Comparison of ENCODE assay signal across 1 cellular context in the genomic region with DNA sequence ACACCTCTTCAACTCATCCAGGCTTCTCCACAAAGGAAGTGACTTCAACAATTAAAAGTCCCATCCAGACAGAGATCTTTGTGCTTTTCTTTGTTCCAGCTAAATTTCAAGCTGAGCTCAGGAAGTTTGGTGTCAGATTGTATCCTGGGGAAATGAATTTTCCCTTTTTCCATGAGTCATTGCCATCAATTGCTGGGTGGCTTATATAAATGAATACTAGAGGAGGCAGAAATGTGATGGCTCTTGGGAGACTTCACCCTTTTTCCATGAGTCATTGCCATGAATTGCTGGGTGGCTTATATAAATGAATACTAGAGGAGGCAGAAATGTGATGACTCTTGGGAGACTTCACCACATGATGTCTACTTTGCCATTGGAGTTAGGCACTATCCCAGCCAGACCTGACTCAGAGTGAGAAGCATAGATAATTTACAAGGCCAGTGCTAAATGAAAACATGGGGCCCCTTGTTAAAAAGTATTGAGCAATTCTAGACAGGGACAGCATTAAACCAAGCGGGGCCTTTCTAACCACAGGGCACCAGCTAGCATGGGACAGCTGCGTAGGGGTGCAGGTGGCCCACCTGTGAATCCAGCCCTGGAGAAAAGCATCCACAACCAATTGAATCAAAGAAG.
TF ChIP-seq lines count a peak whose summit lies in the region.

No MANE protein-coding gene starts in this region.

TF ChIP-seq in HEK293, 187 proteins besides CTCF, POLR2A, EP300 and RAD21 (continued from another document):
- no peak for TF ChIP-seq ZNF214 (tag by site-specific recombination; IDR thresholded peaks at IDR 0.05; ENCODE audit: borderline replicate concordance)
- TF ChIP-seq, protein P1, sequence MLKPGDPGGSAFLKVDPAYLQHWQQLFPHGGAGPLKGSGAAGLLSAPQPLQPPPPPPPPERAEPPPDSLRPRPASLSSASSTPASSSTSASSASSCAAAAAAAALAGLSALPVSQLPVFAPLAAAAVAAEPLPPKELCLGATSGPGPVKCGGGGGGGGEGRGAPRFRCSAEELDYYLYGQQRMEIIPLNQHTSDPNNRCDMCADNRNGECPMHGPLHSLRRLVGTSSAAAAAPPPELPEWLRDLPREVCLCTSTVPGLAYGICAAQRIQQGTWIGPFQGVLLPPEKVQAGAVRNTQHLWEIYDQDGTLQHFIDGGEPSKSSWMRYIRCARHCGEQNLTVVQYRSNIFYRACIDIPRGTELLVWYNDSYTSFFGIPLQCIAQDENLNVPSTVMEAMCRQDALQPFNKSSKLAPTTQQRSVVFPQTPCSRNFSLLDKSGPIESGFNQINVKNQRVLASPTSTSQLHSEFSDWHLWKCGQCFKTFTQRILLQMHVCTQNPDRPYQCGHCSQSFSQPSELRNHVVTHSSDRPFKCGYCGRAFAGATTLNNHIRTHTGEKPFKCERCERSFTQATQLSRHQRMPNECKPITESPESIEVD (tag by site-specific recombination; IDR thresholded peaks at IDR 0.05) = peak; percentile 77
- peak; percentile 80 for TF ChIP-seq ZEB2 (tag by site-specific recombination; IDR thresholded peaks at IDR 0.05)
- peak; percentile 66 for TF ChIP-seq ZNF600 (tag by site-specific recombination; IDR thresholded peaks at IDR 0.05)
- TF ChIP-seq ZNF843 (tag by site-specific recombination; IDR thresholded peaks at IDR 0.05) = peak; percentile 52; the same call in 1 of the 2 replicates
- TF ChIP-seq, protein P2, sequence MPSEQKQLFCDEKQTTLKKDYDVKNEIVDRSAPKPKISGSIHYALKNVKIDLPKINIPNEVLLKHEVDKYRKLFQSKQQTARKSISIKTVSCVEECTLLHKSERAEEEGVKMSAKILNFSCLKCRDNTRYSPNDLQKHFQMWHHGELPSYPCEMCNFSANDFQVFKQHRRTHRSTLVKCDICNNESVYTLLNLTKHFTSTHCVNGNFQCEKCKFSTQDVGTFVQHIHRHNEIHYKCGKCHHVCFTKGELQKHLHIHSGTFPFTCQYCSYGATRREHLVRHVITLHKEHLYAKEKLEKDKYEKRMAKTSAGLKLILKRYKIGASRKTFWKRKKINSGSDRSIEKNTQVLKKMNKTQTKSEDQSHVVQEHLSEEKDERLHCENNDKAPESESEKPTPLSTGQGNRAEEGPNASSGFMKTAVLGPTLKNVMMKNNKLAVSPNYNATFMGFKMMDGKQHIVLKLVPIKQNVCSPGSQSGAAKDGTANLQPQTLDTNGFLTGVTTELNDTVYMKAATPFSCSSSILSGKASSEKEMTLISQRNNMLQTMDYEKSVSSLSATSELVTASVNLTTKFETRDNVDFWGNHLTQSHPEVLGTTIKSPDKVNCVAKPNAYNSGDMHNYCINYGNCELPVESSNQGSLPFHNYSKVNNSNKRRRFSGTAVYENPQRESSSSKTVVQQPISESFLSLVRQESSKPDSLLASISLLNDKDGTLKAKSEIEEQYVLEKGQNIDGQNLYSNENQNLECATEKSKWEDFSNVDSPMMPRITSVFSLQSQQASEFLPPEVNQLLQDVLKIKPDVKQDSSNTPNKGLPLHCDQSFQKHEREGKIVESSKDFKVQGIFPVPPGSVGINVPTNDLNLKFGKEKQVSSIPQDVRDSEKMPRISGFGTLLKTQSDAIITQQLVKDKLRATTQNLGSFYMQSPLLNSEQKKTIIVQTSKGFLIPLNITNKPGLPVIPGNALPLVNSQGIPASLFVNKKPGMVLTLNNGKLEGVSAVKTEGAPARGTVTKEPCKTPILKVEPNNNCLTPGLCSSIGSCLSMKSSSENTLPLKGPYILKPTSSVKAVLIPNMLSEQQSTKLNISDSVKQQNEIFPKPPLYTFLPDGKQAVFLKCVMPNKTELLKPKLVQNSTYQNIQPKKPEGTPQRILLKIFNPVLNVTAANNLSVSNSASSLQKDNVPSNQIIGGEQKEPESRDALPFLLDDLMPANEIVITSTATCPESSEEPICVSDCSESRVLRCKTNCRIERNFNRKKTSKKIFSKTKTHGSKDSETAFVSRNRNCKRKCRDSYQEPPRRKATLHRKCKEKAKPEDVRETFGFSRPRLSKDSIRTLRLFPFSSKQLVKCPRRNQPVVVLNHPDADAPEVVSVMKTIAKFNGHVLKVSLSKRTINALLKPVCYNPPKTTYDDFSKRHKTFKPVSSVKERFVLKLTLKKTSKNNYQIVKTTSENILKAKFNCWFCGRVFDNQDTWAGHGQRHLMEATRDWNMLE (tag by site-specific recombination; conservative IDR thresholded peaks at IDR 0.05; ENCODE audit: low read depth) = peak; percentile 13; the same call in 1 of the 2 replicates
- TF ChIP-seq YY2 (tag by site-specific recombination; IDR thresholded peaks at IDR 0.05) = no peak
- TF ChIP-seq ZNF324 (tag by site-specific recombination; IDR thresholded peaks at IDR 0.05) = 0 out of 2 replicates have a peak, but pooled peaks have one; percentile 29
- TF ChIP-seq ZNF221 (tag by site-specific recombination; IDR thresholded peaks at IDR 0.05; ENCODE audit: borderline replicate concordance) = no peak
- no peak for TF ChIP-seq ZBTB17 (tag by site-specific recombination; IDR thresholded peaks at IDR 0.05)
- TF ChIP-seq OSR2 (tag by site-specific recombination; IDR thresholded peaks at IDR 0.05) = peak; percentile 42
- TF ChIP-seq ZNF792 (tag by site-specific recombination; IDR thresholded peaks at IDR 0.05) = no peak
- peak; percentile 96 for TF ChIP-seq SP7 (tag by site-specific recombination; IDR thresholded peaks at IDR 0.05)
- TF ChIP-seq ZNF132 (tag by site-specific recombination; IDR thresholded peaks at IDR 0.05; ENCODE audit: borderline replicate concordance) = no peak
- TF ChIP-seq ZNF561 (tag by site-specific recombination; IDR thresholded peaks at IDR 0.05; ENCODE audit: borderline replicate concordance) = 0 out of 2 replicates have a peak, but pooled peaks have one; percentile 26
- no peak for TF ChIP-seq ZNF473 (tag by site-specific recombination; IDR thresholded peaks at IDR 0.05)
- TF ChIP-seq GLI2 (tag by site-specific recombination; IDR thresholded peaks at IDR 0.05; ENCODE audit: borderline replicate concordance, low read depth) = peak; percentile 31; the same call in 1 of the 2 replicates
- TF ChIP-seq ZNF433 (tag by site-specific recombination; IDR thresholded peaks at IDR 0.05; ENCODE audit: low read depth) = no peak
- peak; percentile 89 for TF ChIP-seq ZNF629 (tag by site-specific recombination; IDR thresholded peaks at IDR 0.05)
- peak; percentile 74 for TF ChIP-seq ZNF24 (tag by site-specific recombination; IDR thresholded peaks at IDR 0.05)
- no peak for TF ChIP-seq ZNF621 (tag by site-specific recombination; IDR thresholded peaks at IDR 0.05)
- TF ChIP-seq ZNF350 (tag by site-specific recombination; IDR thresholded peaks at IDR 0.05) = no peak
- peak; percentile 81 for TF ChIP-seq SCRT1 (tag by site-specific recombination; IDR thresholded peaks at IDR 0.05; ENCODE audit: borderline replicate concordance)
- TF ChIP-seq ZNF211 (tag by site-specific recombination; IDR thresholded peaks at IDR 0.05; ENCODE audit: low read depth) = no peak
- TF ChIP-seq, protein P3, sequence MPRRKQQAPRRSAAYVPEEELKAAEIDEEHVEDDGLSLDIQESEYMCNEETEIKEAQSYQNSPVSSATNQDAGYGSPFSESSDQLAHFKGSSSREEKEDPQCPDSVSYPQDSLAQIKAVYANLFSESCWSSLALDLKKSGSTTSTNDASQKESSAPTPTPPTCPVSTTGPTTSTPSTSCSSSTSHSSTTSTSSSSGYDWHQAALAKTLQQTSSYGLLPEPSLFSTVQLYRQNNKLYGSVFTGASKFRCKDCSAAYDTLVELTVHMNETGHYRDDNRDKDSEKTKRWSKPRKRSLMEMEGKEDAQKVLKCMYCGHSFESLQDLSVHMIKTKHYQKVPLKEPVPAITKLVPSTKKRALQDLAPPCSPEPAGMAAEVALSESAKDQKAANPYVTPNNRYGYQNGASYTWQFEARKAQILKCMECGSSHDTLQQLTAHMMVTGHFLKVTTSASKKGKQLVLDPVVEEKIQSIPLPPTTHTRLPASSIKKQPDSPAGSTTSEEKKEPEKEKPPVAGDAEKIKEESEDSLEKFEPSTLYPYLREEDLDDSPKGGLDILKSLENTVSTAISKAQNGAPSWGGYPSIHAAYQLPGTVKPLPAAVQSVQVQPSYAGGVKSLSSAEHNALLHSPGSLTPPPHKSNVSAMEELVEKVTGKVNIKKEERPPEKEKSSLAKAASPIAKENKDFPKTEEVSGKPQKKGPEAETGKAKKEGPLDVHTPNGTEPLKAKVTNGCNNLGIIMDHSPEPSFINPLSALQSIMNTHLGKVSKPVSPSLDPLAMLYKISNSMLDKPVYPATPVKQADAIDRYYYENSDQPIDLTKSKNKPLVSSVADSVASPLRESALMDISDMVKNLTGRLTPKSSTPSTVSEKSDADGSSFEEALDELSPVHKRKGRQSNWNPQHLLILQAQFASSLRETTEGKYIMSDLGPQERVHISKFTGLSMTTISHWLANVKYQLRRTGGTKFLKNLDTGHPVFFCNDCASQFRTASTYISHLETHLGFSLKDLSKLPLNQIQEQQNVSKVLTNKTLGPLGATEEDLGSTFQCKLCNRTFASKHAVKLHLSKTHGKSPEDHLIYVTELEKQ (tag by site-specific recombination; IDR thresholded peaks at IDR 0.05; ENCODE audit: borderline replicate concordance) = peak; percentile 20; the same call in 1 of the 2 replicates
- no peak for TF ChIP-seq ZXDB (tag by site-specific recombination; IDR thresholded peaks at IDR 0.05)
- TF ChIP-seq ZNF707 (tag by site-specific recombination; IDR thresholded peaks at IDR 0.05) = no peak
- no peak for TF ChIP-seq ZNF223 (tag by site-specific recombination; IDR thresholded peaks at IDR 0.05)
- TF ChIP-seq ZIC2 (tag by site-specific recombination; IDR thresholded peaks at IDR 0.05) = peak; percentile 89
- TF ChIP-seq, protein P4, sequence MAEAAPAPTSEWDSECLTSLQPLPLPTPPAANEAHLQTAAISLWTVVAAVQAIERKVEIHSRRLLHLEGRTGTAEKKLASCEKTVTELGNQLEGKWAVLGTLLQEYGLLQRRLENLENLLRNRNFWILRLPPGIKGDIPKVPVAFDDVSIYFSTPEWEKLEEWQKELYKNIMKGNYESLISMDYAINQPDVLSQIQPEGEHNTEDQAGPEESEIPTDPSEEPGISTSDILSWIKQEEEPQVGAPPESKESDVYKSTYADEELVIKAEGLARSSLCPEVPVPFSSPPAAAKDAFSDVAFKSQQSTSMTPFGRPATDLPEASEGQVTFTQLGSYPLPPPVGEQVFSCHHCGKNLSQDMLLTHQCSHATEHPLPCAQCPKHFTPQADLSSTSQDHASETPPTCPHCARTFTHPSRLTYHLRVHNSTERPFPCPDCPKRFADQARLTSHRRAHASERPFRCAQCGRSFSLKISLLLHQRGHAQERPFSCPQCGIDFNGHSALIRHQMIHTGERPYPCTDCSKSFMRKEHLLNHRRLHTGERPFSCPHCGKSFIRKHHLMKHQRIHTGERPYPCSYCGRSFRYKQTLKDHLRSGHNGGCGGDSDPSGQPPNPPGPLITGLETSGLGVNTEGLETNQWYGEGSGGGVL (tag by site-specific recombination; IDR thresholded peaks at IDR 0.05) = peak; percentile 50; the same call in 1 of the 2 replicates
- TF ChIP-seq PRDM1 (tag by site-specific recombination; IDR thresholded peaks at IDR 0.05) = 0 out of 2 replicates have a peak, but pooled peaks have one; percentile 41
- TF ChIP-seq, protein P5, sequence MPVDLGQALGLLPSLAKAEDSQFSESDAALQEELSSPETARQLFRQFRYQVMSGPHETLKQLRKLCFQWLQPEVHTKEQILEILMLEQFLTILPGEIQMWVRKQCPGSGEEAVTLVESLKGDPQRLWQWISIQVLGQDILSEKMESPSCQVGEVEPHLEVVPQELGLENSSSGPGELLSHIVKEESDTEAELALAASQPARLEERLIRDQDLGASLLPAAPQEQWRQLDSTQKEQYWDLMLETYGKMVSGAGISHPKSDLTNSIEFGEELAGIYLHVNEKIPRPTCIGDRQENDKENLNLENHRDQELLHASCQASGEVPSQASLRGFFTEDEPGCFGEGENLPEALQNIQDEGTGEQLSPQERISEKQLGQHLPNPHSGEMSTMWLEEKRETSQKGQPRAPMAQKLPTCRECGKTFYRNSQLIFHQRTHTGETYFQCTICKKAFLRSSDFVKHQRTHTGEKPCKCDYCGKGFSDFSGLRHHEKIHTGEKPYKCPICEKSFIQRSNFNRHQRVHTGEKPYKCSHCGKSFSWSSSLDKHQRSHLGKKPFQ (tag by site-specific recombination; IDR thresholded peaks at IDR 0.05) = no peak
- TF ChIP-seq, protein P6, sequence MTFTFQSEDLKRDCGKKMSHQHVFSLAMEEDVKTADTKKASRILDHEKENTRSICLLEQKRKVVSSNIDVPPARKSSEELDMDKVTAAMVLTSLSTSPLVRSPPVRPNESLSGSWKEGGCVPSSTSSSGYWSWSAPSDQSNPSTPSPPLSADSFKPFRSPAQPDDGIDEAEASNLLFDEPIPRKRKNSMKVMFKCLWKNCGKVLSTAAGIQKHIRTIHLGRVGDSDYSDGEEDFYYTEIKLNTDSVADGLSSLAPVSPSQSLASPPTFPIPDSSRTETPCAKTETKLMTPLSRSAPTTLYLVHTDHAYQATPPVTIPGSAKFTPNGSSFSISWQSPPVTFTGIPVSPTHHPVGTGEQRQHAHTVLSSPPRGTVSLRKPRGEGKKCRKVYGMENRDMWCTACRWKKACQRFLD (tag by site-specific recombination; IDR thresholded peaks at IDR 0.05) = no peak
- TF ChIP-seq, protein P7, sequence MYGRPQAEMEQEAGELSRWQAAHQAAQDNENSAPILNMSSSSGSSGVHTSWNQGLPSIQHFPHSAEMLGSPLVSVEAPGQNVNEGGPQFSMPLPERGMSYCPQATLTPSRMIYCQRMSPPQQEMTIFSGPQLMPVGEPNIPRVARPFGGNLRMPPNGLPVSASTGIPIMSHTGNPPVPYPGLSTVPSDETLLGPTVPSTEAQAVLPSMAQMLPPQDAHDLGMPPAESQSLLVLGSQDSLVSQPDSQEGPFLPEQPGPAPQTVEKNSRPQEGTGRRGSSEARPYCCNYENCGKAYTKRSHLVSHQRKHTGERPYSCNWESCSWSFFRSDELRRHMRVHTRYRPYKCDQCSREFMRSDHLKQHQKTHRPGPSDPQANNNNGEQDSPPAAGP (tag by site-specific recombination; IDR thresholded peaks at IDR 0.05) = peak; percentile 76; the same call in 1 of the 2 replicates
- peak; percentile 96 for TF ChIP-seq MYNN (tag by site-specific recombination; IDR thresholded peaks at IDR 0.05; ENCODE audit: borderline replicate concordance)
- no peak for TF ChIP-seq ZNF76 (tag by site-specific recombination; IDR thresholded peaks at IDR 0.05; ENCODE audit: borderline replicate concordance, low read depth)
- no peak for TF ChIP-seq ZNF23 (tag by site-specific recombination; IDR thresholded peaks at IDR 0.05; ENCODE audit: borderline replicate concordance)
- TF ChIP-seq ZNF248 (tag by site-specific recombination; IDR thresholded peaks at IDR 0.05) = no peak
- TF ChIP-seq ZNF184 (tag by site-specific recombination; IDR thresholded peaks at IDR 0.05) = peak; percentile 13; the same call in 1 of the 2 replicates
- TF ChIP-seq KLF10 (tag by site-specific recombination; IDR thresholded peaks at IDR 0.05) = peak; percentile 28; the same call in 1 of the 2 replicates
